8 cellular contexts compared by ENCODE assay signal in the genomic region with DNA sequence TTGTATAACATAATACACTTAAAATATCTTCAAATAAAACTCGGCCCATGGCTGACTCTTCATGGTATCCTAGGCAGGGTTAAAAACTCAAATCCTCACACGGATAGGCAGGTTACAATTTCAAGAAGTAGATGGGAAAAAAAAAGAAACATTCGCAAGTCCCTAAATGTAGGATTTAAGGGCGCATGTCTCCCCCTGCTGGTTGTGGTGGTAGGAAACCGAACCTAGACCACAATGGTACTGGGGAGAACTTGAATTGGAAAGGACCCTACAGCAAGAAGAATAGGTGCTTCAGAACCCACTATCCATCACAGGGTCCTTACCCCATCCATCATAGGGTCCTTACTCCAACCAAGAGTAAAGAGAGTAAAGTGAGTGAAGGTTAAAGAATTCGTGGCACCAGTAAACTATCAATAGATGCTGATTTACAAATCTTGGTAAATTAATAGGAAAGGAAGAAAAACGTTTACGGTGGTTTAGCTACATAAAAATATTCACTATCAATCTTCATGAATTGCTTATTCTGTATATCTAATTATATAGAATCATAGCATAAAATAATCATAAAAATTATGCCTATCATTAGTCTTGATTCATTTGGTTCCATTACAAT. TPM values are rescaled to one million over a fixed set of nuclear protein-coding genes. Genes with fewer than 3 reads are reported as not detected.
DNase-seq lines count a peak whose midpoint lies in the region; ATAC-seq, FAIRE-seq and TF ChIP-seq lines count a peak whose summit lies in the region.

No MANE protein-coding gene starts in this region.

- peak; percentile 13 for FAIRE-seq in HTR-8/SVneo (lab: Jason Lieb, UNC)

- ATAC-seq in CD4-positive, alpha-beta T cell (ENCODE audit: poor library complexity): no peak
- ATAC-seq in naive thymus-derived CD8-positive, alpha-beta T cell: no peak
- no peak for ATAC-seq in stimulated activated memory B cell treated with anti-CD40 and anti-IgM and Interleukin-4, amounts not matched to agents 10 μg/mL and 1 μg/mL and 100 μg/mL, for 72 hours
- ATAC-seq in GM19395 (IDR thresholded peaks at IDR 0.05; ENCODE audit: unreplicated experiment): no peak

- POLR2A ChIA-PET in CD4-positive, alpha-beta T cell (lab: Charles Lee): interaction anchor here (0.6 to 7.5 kb wide), 4 partner anchors 24 to 171 kb away, joined by 3 to 64 read pairs (median 4); no protein-coding TSS in a partner anchor
- POLR2A ChIA-PET in naive thymus-derived CD8-positive, alpha-beta T cell (lab: Charles Lee): interaction anchor here (0.7 to 1.2 kb wide), 2 partner anchors 26 to 226 kb away, joined by 3 read pairs; no protein-coding TSS in a partner anchor

- no peak overlapping the region for H3K27ac ChIP-seq in CD4-positive, alpha-beta T cell (ENCODE audit: low read depth, low read length)

- intact Hi-C loops in CD4-positive, alpha-beta T cell (cut with DNase I, micrococcal nuclease): loop anchor here (1.0 to 10.0 kb wide), 10 partner anchors 24 to 1110 kb away; a partner anchor contains a TSS

- H3K27ac Mint-ChIP-seq in CD4-positive, alpha-beta T cell: peak overlapping the region; percentile 52
- H3K27ac Mint-ChIP-seq in naive thymus-derived CD8-positive, alpha-beta T cell: peak overlapping the region in 6 of 10 donors; percentile 36 to 90 (median 75)
- peak overlapping the region; percentile 10 for H3K27ac Mint-ChIP-seq in stimulated activated memory B cell treated with anti-CD40 and anti-IgM and Interleukin-4, amounts not matched to agents 10 μg/mL and 1 μg/mL and 100 μg/mL, for 72 hours

- CTCF ChIA-PET in CD4-positive, alpha-beta T cell (lab: Charles Lee): interaction anchor here (0.6 to 4.3 kb wide), 7 partner anchors 15 to 222 kb away, joined by 3 to 19 read pairs (median 4); no protein-coding TSS in a partner anchor

- peaks cover 4% of the 10 kb centered on the region for H3K9me3 Mint-ChIP-seq in CD4-positive, alpha-beta T cell
- peaks cover 0 to 17% (median 8%) of the 10 kb centered on the region in 9 donors for H3K9me3 Mint-ChIP-seq in naive thymus-derived CD8-positive, alpha-beta T cell
- peaks cover 4% of the 10 kb centered on the region for H3K9me3 Mint-ChIP-seq in stimulated activated memory B cell treated with anti-CD40 and anti-IgM and Interleukin-4, amounts not matched to agents 10 μg/mL and 1 μg/mL and 100 μg/mL, for 72 hours

- H3K4me3 Mint-ChIP-seq in CD4-positive, alpha-beta T cell: peak overlapping the region; percentile 84
- H3K4me3 Mint-ChIP-seq in naive thymus-derived CD8-positive, alpha-beta T cell: peak overlapping the region in 3 of 10 donors; percentile 11 to 70 (median 16)
- no peak overlapping the region for H3K4me3 Mint-ChIP-seq in stimulated activated memory B cell treated with anti-CD40 and anti-IgM and Interleukin-4, amounts not matched to agents 10 μg/mL and 1 μg/mL and 100 μg/mL, for 72 hours

- peaks cover 10% of the 10 kb centered on the region for H3K9me3 ChIP-seq in CD4-positive, alpha-beta T cell (ENCODE audit: control insufficient read depth, low read length)

- DNase-seq in CD4-positive, alpha-beta T cell: peak; percentile 58 to 76 (median 68)
- DNase-seq in HTR-8/SVneo (ENCODE audit: insufficient read length, low spot score) (peak; percentile 85), NOMO-1 treated with dmso at 0.1 percent for 144 hours (lab: John Stamatoyannopoulos, UW; ENCODE audit: unreplicated experiment) (peak; percentile 58), epithelial cell of proximal tubule (ENCODE audit: low read depth) (no peak)
- DNase-seq in activated CD8-positive, alpha-beta memory T cell treated with anti-CD3 and anti-CD28 coated beads, Interleukin-2, amount 50 U/mL, for 4 hours: peak; percentile 79
- peak; percentile 54 to 87 (median 70) for DNase-seq in naive thymus-derived CD8-positive, alpha-beta T cell

- no peaks in the 10 kb centered on the region for H3K27me3 Mint-ChIP-seq in CD4-positive, alpha-beta T cell
- H3K27me3 Mint-ChIP-seq in naive thymus-derived CD8-positive, alpha-beta T cell: peaks cover 0 to 1% (median 0%) of the 10 kb centered on the region in 5 donors
- H3K27me3 Mint-ChIP-seq in stimulated activated memory B cell treated with anti-CD40 and anti-IgM and Interleukin-4, amounts not matched to agents 10 μg/mL and 1 μg/mL and 100 μg/mL, for 72 hours: no peaks in the 10 kb centered on the region

- peaks cover 37% of the 10 kb centered on the region for H3K4me1 Mint-ChIP-seq in CD4-positive, alpha-beta T cell (ENCODE audit: low read depth)
- H3K4me1 Mint-ChIP-seq in naive thymus-derived CD8-positive, alpha-beta T cell: peaks cover 24 to 41% (median 38%) of the 10 kb centered on the region in 4 donors
- H3K4me1 Mint-ChIP-seq in stimulated activated memory B cell treated with anti-CD40 and anti-IgM and Interleukin-4, amounts not matched to agents 10 μg/mL and 1 μg/mL and 100 μg/mL, for 72 hours: peaks cover 44% of the 10 kb centered on the region

- H3K27me3 ChIP-seq in CD4-positive, alpha-beta T cell (ENCODE audit: control insufficient read depth, insufficient read depth, low read length): no peaks in the 10 kb centered on the region

- no peak overlapping the region for H3K4me3 ChIP-seq in epithelial cell of proximal tubule (ENCODE audit: low read depth, low read length)

- peak; percentile 92 for TF ChIP-seq CTCF in CD4-positive, alpha-beta T cell (IDR thresholded peaks at IDR 0.05)
- TF ChIP-seq CTCF in epithelial cell of proximal tubule (conservative IDR thresholded peaks at IDR 0.05; ENCODE audit: low read depth, low read length): peak; percentile 97

- peaks cover 8% of the 10 kb centered on the region for H3K36me3 Mint-ChIP-seq in CD4-positive, alpha-beta T cell (ENCODE audit: low read depth)
- H3K36me3 Mint-ChIP-seq in naive thymus-derived CD8-positive, alpha-beta T cell: peaks cover 0 to 9% (median 5%) of the 10 kb centered on the region in 3 donors
- no peaks in the 10 kb centered on the region for H3K36me3 Mint-ChIP-seq in stimulated activated memory B cell treated with anti-CD40 and anti-IgM and Interleukin-4, amounts not matched to agents 10 μg/mL and 1 μg/mL and 100 μg/mL, for 72 hours

RNA-seq across cellular contexts. Expression of a gene that starts 3.3 kb away (rescaled TPM):
- total RNA-seq in CD4-positive, alpha-beta T cell: 10 to 100 TPM in 1 of 2 experiments, 1 to 10 TPM in 1; 8.2 to 10.7 TPM
- 10.2 and 15.4 TPM in 2 replicates for total RNA-seq in epithelial cell of proximal tubule
- 10 to 100 TPM; 11.3 to 12.8 TPM for total RNA-seq in naive thymus-derived CD8-positive, alpha-beta T cell
- 1 to 10 TPM; 4.4 to 7.7 (median 4.7) TPM for polyA plus RNA-seq in naive thymus-derived CD8-positive, alpha-beta T cell

RNA-seq across cellular contexts. Expression of a gene that starts 46.8 kb away (rescaled TPM):
- total RNA-seq in CD4-positive, alpha-beta T cell: not detected
- total RNA-seq in epithelial cell of proximal tubule: 0.07 TPM in 1 of 2 replicates, not detected in the other
- not detected for total RNA-seq in naive thymus-derived CD8-positive, alpha-beta T cell
- not detected for polyA plus RNA-seq in naive thymus-derived CD8-positive, alpha-beta T cell

Comparison
In these comparisons a context has a peak if more than half of its experiments do, and no peak if none do; other contexts are left out.
1. H3K27ac Mint-ChIP-seq: peak in every context shown above with its lines; median percentile 75 in naive thymus-derived CD8-positive, alpha-beta T cell; 52 in CD4-positive, alpha-beta T cell; 10 in stimulated activated memory B cell treated with anti-CD40 and anti-IgM and Interleukin-4, amounts not matched to agents 10 μg/mL and 1 μg/mL and 100 μg/mL, for 72 hours.